12 cellular contexts compared by ENCODE assay signal in the genomic region with DNA sequence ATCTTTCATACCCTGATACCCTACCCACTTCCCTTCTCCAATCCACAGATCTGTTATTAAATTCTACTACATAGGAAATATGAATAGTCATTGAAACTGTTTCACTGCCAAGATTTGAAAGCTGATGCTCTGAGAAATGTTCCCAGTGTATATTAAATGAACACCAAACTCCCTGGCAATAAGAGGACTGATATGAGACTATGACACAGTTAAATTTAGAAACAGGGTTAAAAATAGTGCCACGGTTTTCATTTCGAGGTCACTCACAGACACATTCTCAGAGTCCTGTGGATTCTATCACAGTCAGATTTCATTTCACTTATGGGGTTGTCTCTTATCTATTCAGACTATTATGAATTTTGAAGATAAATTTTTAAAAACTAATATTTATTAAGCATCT. TPM values are rescaled to one million over a fixed set of nuclear protein-coding genes. Genes with fewer than 3 reads are reported as not detected.
DNase-seq lines count a peak whose midpoint lies in the region; ATAC-seq and TF ChIP-seq lines count a peak whose summit lies in the region.
"Had no signal": no experiment of that assay in that cellular context is flagged by ENCODE, and none has a peak within 500 bp of the region (broad histone marks: within the 10 kb centered on the region; RNA-seq: fewer than 3 reads in every experiment).

No MANE protein-coding gene starts in this region.

- H3K27ac ChIP-seq in heart left ventricle (peak overlapping the region in 11 of 12 donors; percentile 44 to 78 (median 64)), trophoblast cell (ENCODE audit: low read depth, low read length) (no peak overlapping the region)

- H3K27me3 ChIP-seq in heart left ventricle (no peaks in the 10 kb centered on the region), trophoblast cell (ENCODE audit: insufficient read depth, low read length) (no peaks in the 10 kb centered on the region)

- H3K36me3 ChIP-seq in heart left ventricle, result no peaks in the 10 kb centered on the region
- no peaks in the 10 kb centered on the region for H3K36me3 ChIP-seq in trophoblast cell (ENCODE audit: control insufficient read depth in 1 of 2, insufficient read depth in 2 of 2, low read length in 2 of 2)

- no peaks in the 10 kb centered on the region for H3K79me2 ChIP-seq in trophoblast cell (ENCODE audit: control insufficient read depth, insufficient read depth, low read length, poor library complexity)

- peak in 1 of 2 donors; percentile 9 for TF ChIP-seq POLR2A in heart left ventricle (IDR thresholded peaks at IDR 0.05)

- 0 to 5% (median 2%) methylated on average over 2 of the region's 2 CpGs for WGBS in heart left ventricle, 4 donors
- WGBS in trophoblast cell (ENCODE audit: extremely low coverage, insufficient coverage, insufficient read length), result no CpG with 5 or more reads among the region's 2 CpGs

- no peak overlapping the region for H2BK12ac ChIP-seq in trophoblast cell (ENCODE audit: low read length)

- H3K9me3 ChIP-seq in heart left ventricle, result peaks cover 0 to under 1% (median 0%) of the 10 kb centered on the region in 12 donors
- no peaks in the 10 kb centered on the region for H3K9me3 ChIP-seq in trophoblast cell (ENCODE audit: insufficient read depth, low read depth, low read length)

- no peak overlapping the region for H4K91ac ChIP-seq in trophoblast cell (ENCODE audit: low read depth, low read length)

- H3K4me3 ChIP-seq in heart left ventricle (peak overlapping the region in 1 of 12 donors; percentile 27), trophoblast cell (ENCODE audit: low read depth, low read length) (no peak overlapping the region)
- H3K4me3 ChIP-seq: lung had no signal

- peaks cover 0 to 27% (median 21%) of the 10 kb centered on the region in 12 donors for H3K4me1 ChIP-seq in heart left ventricle
- no peaks in the 10 kb centered on the region for H3K4me1 ChIP-seq in trophoblast cell (ENCODE audit: control insufficient read depth in 1 of 2, insufficient read depth in 2 of 2, low read length in 2 of 2)

- H4K12ac ChIP-seq in trophoblast cell (ENCODE audit: low read depth, low read length), result no peak overlapping the region

- TF ChIP-seq CTCF in heart left ventricle (IDR thresholded peaks at IDR 0.05), result no peak

- no peak overlapping the region for H2AK5ac ChIP-seq in trophoblast cell (ENCODE audit: low read length)

- no peak overlapping the region for H2BK5ac ChIP-seq in trophoblast cell (ENCODE audit: low read depth, low read length, poor library complexity)

- H3K9ac ChIP-seq in trophoblast cell (ENCODE audit: low read length), result no peak overlapping the region

- no peak overlapping the region for H2AFZ ChIP-seq in trophoblast cell (ENCODE audit: insufficient read depth, low read length, poor library complexity)

- no peaks in the 10 kb centered on the region for H3K79me1 ChIP-seq in trophoblast cell (ENCODE audit: low read length)

- intact Hi-C loops in heart left ventricle (cut with DNase I), result loop anchor here in 2 of 10 donors (2.0 to 10.0 kb wide), 2 partner anchors 28 to 56 kb away; a partner anchor contains a TSS

- no peak overlapping the region for H3K14ac ChIP-seq in trophoblast cell (ENCODE audit: low read length)

- no peak overlapping the region for H3K23ac ChIP-seq in trophoblast cell (ENCODE audit: low read length)

- H3K18ac ChIP-seq in trophoblast cell (ENCODE audit: low read length), result no peak overlapping the region

- H2BK120ac ChIP-seq in trophoblast cell (ENCODE audit: insufficient read depth, low read length, poor library complexity), result no peak overlapping the region

- ATAC-seq in GM18517 (IDR thresholded peaks at IDR 0.05; ENCODE audit: unreplicated experiment) (peak; percentile 62), GM21526 (IDR thresholded peaks at IDR 0.05; ENCODE audit: low FRiP score, unreplicated experiment) (peak; percentile 67), HG03135 (IDR thresholded peaks at IDR 0.05; ENCODE audit: unreplicated experiment) (peak; percentile 63), heart left ventricle (peak; percentile 90 to 97 (median 94))

- DNase-seq in heart left ventricle (no peak), trophoblast cell (no peak), hypothalamus (lab: John Stamatoyannopoulos, UW) (no peak), DMS79 (lab: John Stamatoyannopoulos, UW) (no peak)
- no peak for DNase-seq in activated CD4-positive, alpha-beta T cell treated with anti-CD3 and anti-CD28 coated beads for 4 hours
- DNase-seq: CD4-positive, alpha-beta memory T cell; foreskin fibroblast; NCI-H2081 treated with DMSO at 0.1 percent for 48 hours had no signal

- no peak overlapping the region for H4K8ac ChIP-seq in trophoblast cell (ENCODE audit: low read depth, low read length)

- H3K4me2 ChIP-seq in trophoblast cell (ENCODE audit: low read length), result no peak overlapping the region

- no peak overlapping the region for H3K4ac ChIP-seq in trophoblast cell (ENCODE audit: low read depth, low read length)

RNA-seq across cellular contexts. Expression of a gene that starts 27.2 kb away (rescaled TPM):
- total RNA-seq in heart left ventricle, result 100 to 1,000 TPM in 4 of 9 donors, 10 to 100 TPM in 5; 54.5 to 197 (median 95.9) TPM
- 100 to 1,000 TPM in 1 of 2 donors, 10 to 100 TPM in 1; 32.3 to 204 TPM for polyA plus RNA-seq in heart left ventricle
- polyA plus RNA-seq in trophoblast cell (2013), result 7.5 and 7.7 TPM in 2 replicates
